In genomic region chr5:74227081-74227480, GRCh38 we compare ENCODE assay signal across 25 cellular contexts.
"Had no signal": no experiment of that assay in that cellular context is flagged by ENCODE, and none has a peak within 500 bp of the region (broad histone marks: within the 10 kb centered on the region; RNA-seq: fewer than 3 reads in every experiment).

No MANE protein-coding gene starts in this region.

- H3K36me3 ChIP-seq: ascending aorta, prostate gland, right atrium auricular region, stomach, uterus had no signal

- H3K27ac Mint-ChIP-seq: activated B cell treated with CpG ODN at 0.5 μM for 24 hours; activated CD4-positive, alpha-beta T cell treated with anti-CD3 and anti-CD28 coated beads for 36 hours; activated naive CD4-positive, alpha-beta T cell treated with anti-CD3 and anti-CD28 coated beads, Interleukin-2, amount 50 U/mL, for 72 hours; activated T-cell treated with anti-CD3 and anti-CD28 coated beads, Interleukin-2, amount 50 U/mL, for 24 hours; activated T-helper 17 cell treated with anti-CD3 and anti-CD28 coated beads, Interleukin-2, amount 50 U/mL, for 72 hours; endodermal cell; immature natural killer cell; nephron progenitor cell; T-helper 1 cell treated with Interleukin-12 subunit alpha and Interleukin-12 subunit beta and Interleukin-4 antibody, amounts not matched to agents 30 μg/mL and 1 μg/mL, for 36 hours had no signal

- DNase-seq: activated B cell treated with CpG ODN at 0.5 μM for 24 hours; activated CD4-positive, alpha-beta T cell treated with anti-CD3 and anti-CD28 coated beads for 36 hours; activated CD4-positive, alpha-beta T cell treated with anti-CD3 and anti-CD28 coated beads, Interleukin-2, amount 50 U/mL, for 4 hours; activated CD8-positive, alpha-beta memory T cell treated with anti-CD3 and anti-CD28 coated beads for 24 hours; activated CD8-positive, alpha-beta memory T cell treated with anti-CD3 and anti-CD28 coated beads, Interleukin-2, amount 50 U/mL, for 4 hours; activated T-cell treated with anti-CD3 and anti-CD28 coated beads, Interleukin-2, amount 50 U/mL, for 24 hours; central memory CD4-positive, alpha-beta T cell; endodermal cell; immature natural killer cell; mesenchymal stem cell; nephron progenitor cell; stimulated activated CD4-positive, alpha-beta T cell treated with anti-CD3 and anti-CD28 coated beads, Interleukin-1b, Interleukin-23, amount 100 ng/mL, for 48 hours; stomach; T1000; testis; trophoblast cell; uterus had no signal

- H3K4me1 ChIP-seq: ascending aorta, prostate gland, right atrium auricular region, stomach, testis, uterus had no signal

- H3K4me1 Mint-ChIP-seq: activated B cell treated with CpG ODN at 0.5 μM for 24 hours; activated T-helper 17 cell treated with anti-CD3 and anti-CD28 coated beads, Interleukin-2, amount 50 U/mL, for 72 hours; endodermal cell; immature natural killer cell; nephron progenitor cell had no signal

- H3K27ac ChIP-seq: ascending aorta, coronary artery, prostate gland, right atrium auricular region, stomach, testis, uterus had no signal

- H3K4me3 ChIP-seq: ascending aorta, coronary artery, mucosa of descending colon, prostate gland, right atrium auricular region, stomach, testis, uterus had no signal

- ATAC-seq: activated CD4-positive, alpha-beta T cell treated with anti-CD3 and anti-CD28 coated beads for 36 hours; activated naive CD4-positive, alpha-beta T cell treated with anti-CD3 and anti-CD28 coated beads, Interleukin-2, amount 50 U/mL, for 72 hours; activated T-helper 17 cell treated with anti-CD3 and anti-CD28 coated beads, Interleukin-2, amount 50 U/mL, for 72 hours; mucosa of descending colon had no signal

- H3K9me3 Mint-ChIP-seq: activated T-cell treated with anti-CD3 and anti-CD28 coated beads, Interleukin-2, amount 50 U/mL, for 24 hours; activated T-helper 17 cell treated with anti-CD3 and anti-CD28 coated beads, Interleukin-2, amount 50 U/mL, for 72 hours; T-helper 1 cell treated with Interleukin-12 subunit alpha and Interleukin-12 subunit beta and Interleukin-4 antibody, amounts not matched to agents 30 μg/mL and 1 μg/mL, for 36 hours had no signal

- H3K36me3 Mint-ChIP-seq: activated naive CD4-positive, alpha-beta T cell treated with anti-CD3 and anti-CD28 coated beads, Interleukin-2, amount 50 U/mL, for 72 hours; immature natural killer cell had no signal

- H3K9me3 ChIP-seq: ascending aorta, prostate gland, right atrium auricular region, stomach, testis, uterus had no signal

- H3K27me3 ChIP-seq: ascending aorta, right atrium auricular region, stomach, testis, uterus had no signal

- H3K4me3 Mint-ChIP-seq: activated B cell treated with CpG ODN at 0.5 μM for 24 hours; activated CD4-positive, alpha-beta T cell treated with anti-CD3 and anti-CD28 coated beads for 36 hours; activated T-cell treated with anti-CD3 and anti-CD28 coated beads, Interleukin-2, amount 50 U/mL, for 24 hours; activated T-helper 17 cell treated with anti-CD3 and anti-CD28 coated beads, Interleukin-2, amount 50 U/mL, for 72 hours; endodermal cell; immature natural killer cell; nephron progenitor cell; T-helper 1 cell treated with Interleukin-12 subunit alpha and Interleukin-12 subunit beta and Interleukin-4 antibody, amounts not matched to agents 30 μg/mL and 1 μg/mL, for 36 hours had no signal
